17 cellular contexts compared by ENCODE assay signal in genomic region chr19:46469541-46470185, GRCh38. TPM values are rescaled to one million over a fixed set of nuclear protein-coding genes. Genes with fewer than 3 reads are reported as not detected.
"Had no signal": no experiment of that assay in that cellular context is flagged by ENCODE, and none has a peak within 500 bp of the region (broad histone marks: within the 10 kb centered on the region; RNA-seq: fewer than 3 reads in every experiment).

No MANE protein-coding gene starts in this region.

- H3K9me3 ChIP-seq: SK-N-SH, tibial nerve, uterus had no signal

- H3K4me1 ChIP-seq: uterus had no signal

- H3K36me3 ChIP-seq: uterus had no signal

- H3K27ac Mint-ChIP-seq: activated CD4-positive, alpha-beta T cell treated with anti-CD3 and anti-CD28 coated beads, Interleukin-2, amount 10 ng/mL, durations not matched to agents 7 days and 5 days; activated CD8-positive, alpha-beta T cell treated with anti-CD3 and anti-CD28 coated beads, Interleukin-2, amount 10 ng/mL, durations not matched to agents 7 days and 5 days; activated naive CD4-positive, alpha-beta T cell treated with anti-CD3 and anti-CD28 coated beads, Interleukin-2, amount 10 ng/mL, durations not matched to agents 7 days and 5 days; memory B cell had no signal

- H3K27me3 ChIP-seq: uterus had no signal

- H3K4me3 ChIP-seq: tibial nerve, uterus had no signal

- H3K4me3 Mint-ChIP-seq: activated CD4-positive, alpha-beta T cell treated with anti-CD3 and anti-CD28 coated beads, Interleukin-2, amount 10 ng/mL, durations not matched to agents 7 days and 5 days; activated CD8-positive, alpha-beta T cell treated with anti-CD3 and anti-CD28 coated beads, Interleukin-2, amount 10 ng/mL, durations not matched to agents 7 days and 5 days; activated naive CD4-positive, alpha-beta T cell treated with anti-CD3 and anti-CD28 coated beads, Interleukin-2, amount 10 ng/mL, durations not matched to agents 7 days and 5 days; activated T-cell treated with anti-CD3 and anti-CD28 coated beads, Interleukin-2, amount 50 U/mL, for 4 hours; memory B cell had no signal

- DNase-seq: activated CD4-positive, alpha-beta T cell treated with anti-CD3 and anti-CD28 coated beads, Interleukin-2, amount 10 ng/mL, durations not matched to agents 7 days and 5 days; activated CD8-positive, alpha-beta T cell treated with anti-CD3 and anti-CD28 coated beads, Interleukin-2, amount 10 ng/mL, durations not matched to agents 7 days and 5 days; activated effector memory CD4-positive, alpha-beta T cell treated with Interleukin-2 at 50 U/mL for 16 hours; activated naive CD4-positive, alpha-beta T cell treated with anti-CD3 and anti-CD28 coated beads, Interleukin-2, amount 10 ng/mL, durations not matched to agents 7 days and 5 days; activated T-cell treated with anti-CD3 and anti-CD28 coated beads, Interleukin-2, amount 50 U/mL, for 4 hours; retina; SK-N-SH; stimulated activated naive CD4-positive, alpha-beta T cell treated with Interleukin-2 at 50 U/mL for 16 hours; T1000; uterus had no signal

- H3K4me1 Mint-ChIP-seq: activated CD4-positive, alpha-beta T cell treated with anti-CD3 and anti-CD28 coated beads, Interleukin-2, amount 10 ng/mL, durations not matched to agents 7 days and 5 days had no signal

- H3K36me3 Mint-ChIP-seq: activated naive CD4-positive, alpha-beta T cell treated with anti-CD3 and anti-CD28 coated beads, Interleukin-2, amount 10 ng/mL, durations not matched to agents 7 days and 5 days; memory B cell had no signal

- H3K9me3 Mint-ChIP-seq: activated CD4-positive, alpha-beta T cell treated with anti-CD3 and anti-CD28 coated beads, Interleukin-2, amount 10 ng/mL, durations not matched to agents 7 days and 5 days; activated naive CD4-positive, alpha-beta T cell treated with anti-CD3 and anti-CD28 coated beads, Interleukin-2, amount 10 ng/mL, durations not matched to agents 7 days and 5 days; activated T-cell treated with anti-CD3 and anti-CD28 coated beads, Interleukin-2, amount 50 U/mL, for 4 hours had no signal

- H3K27ac ChIP-seq: tibial nerve had no signal

- ATAC-seq: activated CD8-positive, alpha-beta T cell treated with anti-CD3 and anti-CD28 coated beads, Interleukin-2, amount 10 ng/mL, durations not matched to agents 7 days and 5 days; activated T-cell treated with anti-CD3 and anti-CD28 coated beads, Interleukin-2, amount 50 U/mL, for 4 hours had no signal

RNA-seq across cellular contexts. Expression of gene PNMA8A, which starts 1.7 kb away (rescaled TPM):
- total RNA-seq: activated CD4-positive, alpha-beta T cell treated with anti-CD3 and anti-CD28 coated beads, Interleukin-2, amount 10 ng/mL, durations not matched to agents 7 days and 5 days; activated CD8-positive, alpha-beta T cell treated with anti-CD3 and anti-CD28 coated beads, Interleukin-2, amount 10 ng/mL, durations not matched to agents 7 days and 5 days; mononuclear cell; T-helper 1 cell treated with Interleukin-12 subunit alpha and Interleukin-12 subunit beta and Interleukin-4 antibody, amounts not matched to agents 30 ng/mL and 1 ng/mL, for 36 hours had no signal

RNA-seq across cellular contexts. Expression of gene PNMA8B, which starts 26.0 kb away (rescaled TPM):
- total RNA-seq: T-helper 1 cell treated with Interleukin-12 subunit alpha and Interleukin-12 subunit beta and Interleukin-4 antibody, amounts not matched to agents 30 ng/mL and 1 ng/mL, for 36 hours had no signal

RNA-seq across cellular contexts. Expression of gene PNMA8C, which starts 40.9 kb away (rescaled TPM):
- total RNA-seq: activated CD4-positive, alpha-beta T cell treated with anti-CD3 and anti-CD28 coated beads, Interleukin-2, amount 10 ng/mL, durations not matched to agents 7 days and 5 days; activated T-cell treated with anti-CD3 and anti-CD28 coated beads, Interleukin-2, amount 50 U/mL, for 4 hours; mononuclear cell; subcutaneous adipose tissue; T-helper 1 cell treated with Interleukin-12 subunit alpha and Interleukin-12 subunit beta and Interleukin-4 antibody, amounts not matched to agents 30 ng/mL and 1 ng/mL, for 36 hours had no signal
- polyA plus RNA-seq: esophagus, liver had no signal

RNA-seq across cellular contexts. Expression of gene CCDC8, which starts 56.3 kb away (rescaled TPM):
- total RNA-seq: activated CD4-positive, alpha-beta T cell treated with anti-CD3 and anti-CD28 coated beads, Interleukin-2, amount 10 ng/mL, durations not matched to agents 7 days and 5 days; activated CD8-positive, alpha-beta T cell treated with anti-CD3 and anti-CD28 coated beads, Interleukin-2, amount 10 ng/mL, durations not matched to agents 7 days and 5 days; mononuclear cell; T-helper 1 cell treated with Interleukin-12 subunit alpha and Interleukin-12 subunit beta and Interleukin-4 antibody, amounts not matched to agents 30 ng/mL and 1 ng/mL, for 36 hours had no signal
